In genomic region chr13:51925865-51926527, GRCh38 we compare ENCODE assay signal across 17 cellular contexts.
"Had no signal": no experiment of that assay in that cellular context is flagged by ENCODE, and none has a peak within 500 bp of the region (broad histone marks: within the 10 kb centered on the region; RNA-seq: fewer than 3 reads in every experiment).

No MANE protein-coding gene starts in this region.

- ATAC-seq: activated CD8-positive, alpha-beta T cell treated with anti-CD3 and anti-CD28 coated beads for 36 hours; effector memory CD8-positive, alpha-beta T cell; mucosa of descending colon; pancreas had no signal

- H3K36me3 Mint-ChIP-seq: activated naive CD4-positive, alpha-beta T cell treated with anti-CD3 and anti-CD28 coated beads, Interleukin-2, amount 50 U/mL, for 72 hours; naive B cell had no signal

- H3K27me3 ChIP-seq: neutrophil, pancreas, sigmoid colon, transverse colon had no signal

- FAIRE-seq: pancreas had no signal

- H3K27ac ChIP-seq: neutrophil, pancreas, sigmoid colon, transverse colon had no signal

- H3K4me1 ChIP-seq: pancreas, sigmoid colon, transverse colon had no signal

- H3K27ac Mint-ChIP-seq: activated CD4-positive, alpha-beta T cell treated with anti-CD3 and anti-CD28 coated beads, Interleukin-2, amount 10 ng/mL, durations not matched to agents 24 days and 14 days; activated CD8-positive, alpha-beta T cell treated with anti-CD3 and anti-CD28 coated beads for 36 hours; activated naive CD4-positive, alpha-beta T cell treated with anti-CD3 and anti-CD28 coated beads, Interleukin-2, amount 50 U/mL, for 72 hours; effector memory CD8-positive, alpha-beta T cell had no signal

- H3K36me3 ChIP-seq: neutrophil, pancreas, transverse colon had no signal

- H3K9me3 ChIP-seq: mucosa of descending colon, neutrophil, pancreas, sigmoid colon, transverse colon had no signal

- H3K4me3 ChIP-seq: mucosa of descending colon, pancreas, sigmoid colon, transverse colon had no signal

- H3K4me3 Mint-ChIP-seq: activated CD4-positive, alpha-beta T cell treated with anti-CD3 and anti-CD28 coated beads, Interleukin-2, amount 10 ng/mL, durations not matched to agents 24 days and 14 days; activated CD8-positive, alpha-beta T cell treated with anti-CD3 and anti-CD28 coated beads for 36 hours; effector memory CD8-positive, alpha-beta T cell; naive B cell had no signal

- DNase-seq: activated CD4-positive, alpha-beta T cell treated with anti-CD3 and anti-CD28 coated beads, Interleukin-2, amount 10 ng/mL, durations not matched to agents 24 days and 14 days; activated CD8-positive, alpha-beta T cell treated with anti-CD3 and anti-CD28 coated beads for 36 hours; activated gamma-delta T cell treated with Interleukin-2 at 50 U/mL for 16 hours; amygdala; effector memory CD8-positive, alpha-beta T cell; mesenchymal stem cell; mucosa of descending colon; naive B cell; sigmoid colon; stimulated activated CD4-positive, alpha-beta T cell treated with anti-CD3 and anti-CD28 coated beads, Interleukin-4, amount 100 ng/mL, for 4 hours; stimulated activated naive CD4-positive, alpha-beta T cell; substantia nigra; T1000; transverse colon had no signal

- H3K9me3 Mint-ChIP-seq: activated CD4-positive, alpha-beta T cell treated with anti-CD3 and anti-CD28 coated beads, Interleukin-2, amount 10 ng/mL, durations not matched to agents 24 days and 14 days; activated CD8-positive, alpha-beta T cell treated with anti-CD3 and anti-CD28 coated beads for 36 hours; activated naive CD4-positive, alpha-beta T cell treated with anti-CD3 and anti-CD28 coated beads, Interleukin-2, amount 50 U/mL, for 72 hours; effector memory CD8-positive, alpha-beta T cell; naive B cell had no signal
